20 cellular contexts compared by ENCODE assay signal in the genomic region with DNA sequence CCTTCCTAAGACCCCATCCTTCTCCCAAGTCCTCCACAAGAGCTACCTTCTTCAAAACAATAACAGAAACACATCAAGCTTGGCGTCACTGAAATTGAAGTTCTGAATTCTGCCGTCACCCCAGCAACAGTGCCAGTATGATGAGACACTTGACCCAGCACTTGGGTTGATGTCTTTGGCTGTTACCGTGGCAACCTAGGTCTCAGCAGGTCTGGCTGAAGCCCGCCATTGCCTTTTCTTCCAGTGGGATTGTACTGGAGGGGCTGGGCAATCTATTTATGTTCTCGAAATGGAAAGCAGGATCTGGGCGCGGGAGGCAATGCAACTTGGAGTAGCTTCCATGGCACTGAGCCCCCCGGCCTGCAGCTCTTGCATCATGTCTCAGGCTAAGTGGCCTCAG.
"Had no signal": no experiment of that assay in that cellular context is flagged by ENCODE, and none has a peak within 500 bp of the region (broad histone marks: within the 10 kb centered on the region; RNA-seq: fewer than 3 reads in every experiment).

No MANE protein-coding gene starts in this region.

- H3K27ac Mint-ChIP-seq: activated naive CD4-positive, alpha-beta T cell treated with anti-CD3 and anti-CD28 coated beads, Interleukin-2, amount 10 ng/mL, durations not matched to agents 7 days and 5 days; nephron; progenitor cell of endocrine pancreas had no signal

- H3K4me1 Mint-ChIP-seq: activated naive CD4-positive, alpha-beta T cell treated with anti-CD3 and anti-CD28 coated beads, Interleukin-2, amount 10 ng/mL, durations not matched to agents 7 days and 5 days; central memory CD8-positive, alpha-beta T cell; nephron had no signal

- H3K27me3 Mint-ChIP-seq: central memory CD8-positive, alpha-beta T cell had no signal

- H3K9me3 ChIP-seq: ascending aorta, thyroid gland had no signal

- H3K9me3 Mint-ChIP-seq: activated naive CD4-positive, alpha-beta T cell treated with anti-CD3 and anti-CD28 coated beads, Interleukin-2, amount 10 ng/mL, durations not matched to agents 7 days and 5 days; central memory CD8-positive, alpha-beta T cell; nephron had no signal

- H3K4me3 Mint-ChIP-seq: activated naive CD4-positive, alpha-beta T cell treated with anti-CD3 and anti-CD28 coated beads, Interleukin-2, amount 10 ng/mL, durations not matched to agents 7 days and 5 days; central memory CD8-positive, alpha-beta T cell; nephron had no signal

- H3K36me3 Mint-ChIP-seq: activated naive CD4-positive, alpha-beta T cell treated with anti-CD3 and anti-CD28 coated beads, Interleukin-2, amount 10 ng/mL, durations not matched to agents 7 days and 5 days had no signal

- H3K27ac ChIP-seq: ascending aorta, coronary artery, thyroid gland had no signal

- DNase-seq: activated CD4-positive, CD25-positive, alpha-beta regulatory T cell treated with anti-CD3 and anti-CD28 coated beads, Interleukin-2, amount 50 U/mL, for 72 hours; activated CD8-positive, alpha-beta memory T cell treated with anti-CD3 and anti-CD28 coated beads for 24 hours; activated CD8-positive, alpha-beta memory T cell treated with anti-CD3 and anti-CD28 coated beads, Interleukin-2, amount 50 U/mL, for 48 hours; activated effector memory CD4-positive, alpha-beta T cell treated with Interleukin-2 at 50 U/mL for 16 hours; activated naive CD4-positive, alpha-beta T cell treated with anti-CD3 and anti-CD28 coated beads, Interleukin-2, amount 10 ng/mL, durations not matched to agents 7 days and 5 days; activated T-cell treated with anti-CD3 and anti-CD28 coated beads, Interleukin-2, amount 50 U/mL, for 48 hours; erythroblast; foreskin melanocyte; islet precursor cell; midbrain; stimulated activated CD4-positive, alpha-beta T cell treated with anti-CD3 and anti-CD28 coated beads, Interleukin-12 subunit alpha, Interleukin-12 subunit beta, amount 100 ng/mL, for 4 hours; stimulated activated CD4-positive, alpha-beta T cell treated with anti-CD3 and anti-CD28 coated beads, Interleukin-1b, Interleukin-23, amount 100 ng/mL, for 48 hours; stimulated activated CD8-positive, alpha-beta memory T cell treated with anti-CD3 and anti-CD28 coated beads, Interleukin-4, amount 100 ng/mL, for 48 hours; stimulated activated naive CD4-positive, alpha-beta T cell; thyroid gland had no signal

- H3K27me3 ChIP-seq: ascending aorta, thyroid gland had no signal

- H3K4me1 ChIP-seq: ascending aorta, thyroid gland had no signal
